In genomic region chr22:31488346-31488883, GRCh38 we compare ENCODE assay signal across 8 cellular contexts. TPM values are rescaled to one million over a fixed set of nuclear protein-coding genes. Genes with fewer than 3 reads are reported as not detected.
A peak's percentile ranks its signal among the peaks of the same experiment; 100 is the strongest.
DNase-seq lines count a peak whose midpoint lies in the region; ATAC-seq and TF ChIP-seq lines count a peak whose summit lies in the region.

No MANE protein-coding gene starts in this region.

- H3K27ac ChIP-seq in OCI-LY7 (ENCODE audit: low read depth, low read length, poor library complexity, severe bottlenecking) = peak overlapping the region; percentile 97

- H3K4me3 Mint-ChIP-seq in progenitor cell of endocrine pancreas (ENCODE audit: low read depth) = peak overlapping the region; percentile 76

- no peaks in the 10 kb centered on the region for H3K9me3 ChIP-seq in OCI-LY7 (ENCODE audit: low read length)

- H3K27me3 Mint-ChIP-seq in progenitor cell of endocrine pancreas = no peaks in the 10 kb centered on the region

- H3K4me2 ChIP-seq in OCI-LY7 (ENCODE audit: low read length) = peak overlapping the region; percentile 95

- H3K9me2 ChIP-seq in OCI-LY7 (ENCODE audit: insufficient read depth, low read length) = no peaks in the 10 kb centered on the region

- H3K4me1 ChIP-seq in OCI-LY7 (ENCODE audit: insufficient read depth, low read length, poor library complexity, severe bottlenecking) = peaks cover 36% of the 10 kb centered on the region

- H4K20me1 ChIP-seq in OCI-LY7 (ENCODE audit: insufficient read depth, low read length) = peaks cover 14% of the 10 kb centered on the region; the same call in 1 of the 2 replicates

- no peaks in the 10 kb centered on the region for H3K27me3 ChIP-seq in GM06990 (replicated peaks; ENCODE audit: control insufficient read depth, insufficient read depth, low read length)

- intact Hi-C loops in OCI-LY7 (cut with micrococcal nuclease; ENCODE audit: unreplicated experiment) = no loop called here

- no peak overlapping the region for H2AFZ ChIP-seq in OCI-LY7 (ENCODE audit: low read length)

- TSS peak; percentile 43 for BruUV-seq in OCI-LY7 (replicated peaks; lab: Mats Ljungman, UMichigan)

- H3K79me2 ChIP-seq in OCI-LY7 (ENCODE audit: insufficient read depth, low read depth, low read length) = peaks cover 43% of the 10 kb centered on the region

- H3K36me3 ChIP-seq in GM06990 (ENCODE audit: control insufficient read depth, insufficient read depth, low read length) (peaks cover 7% of the 10 kb centered on the region), OCI-LY7 (ENCODE audit: insufficient read depth, low read length) (peaks cover 39% of the 10 kb centered on the region)

- no peaks in the 10 kb centered on the region for H3K9me3 Mint-ChIP-seq in progenitor cell of endocrine pancreas (ENCODE audit: low read depth)

- peak overlapping the region; percentile 76 for H3K4me3 ChIP-seq in GM06990 (replicated peaks; ENCODE audit: low read depth, low read length)
- peak overlapping the region; percentile 79 for H3K4me3 ChIP-seq in OCI-LY7 (ENCODE audit: low read depth, low read length, poor library complexity, severe bottlenecking)
- peak overlapping the region; percentile 95 for H3K4me3 ChIP-seq in epithelial cell of esophagus (ENCODE audit: low read length)

- POLR2A ChIA-PET in OCI-LY7 (lab: Charles Lee) = interaction anchor here (0.6 to 1.2 kb wide), 2 partner anchors 80 to 142 kb away, joined by 3 read pairs; no protein-coding TSS in a partner anchor

- H3K27ac Mint-ChIP-seq in progenitor cell of endocrine pancreas = peak overlapping the region; percentile 86

- no peak for DNase-seq in GM06990 (ENCODE audit: extremely low read depth, insufficient read length)
- no peak for DNase-seq in OCI-LY7 (ENCODE audit: low spot score)
- no peak for DNase-seq in epithelial cell of esophagus (ENCODE audit: low read depth)
- no peak for DNase-seq in progenitor cell of endocrine pancreas (ENCODE audit: low spot score, unreplicated experiment)
- no peak for DNase-seq in middle frontal gyrus (ENCODE audit: extremely low spot score, low spot score)
- no peak for DNase-seq in T-helper 9 cell

- CTCF ChIA-PET in OCI-LY7 (lab: Charles Lee; ENCODE audit: unreplicated experiment) = no interaction called here

- no peak for ATAC-seq in HG03280 (IDR thresholded peaks at IDR 0.05; ENCODE audit: unreplicated experiment)
- ATAC-seq in GM21423 (IDR thresholded peaks at IDR 0.05; ENCODE audit: unreplicated experiment) = no peak

- H3K4me1 Mint-ChIP-seq in progenitor cell of endocrine pancreas (ENCODE audit: low read depth) = peaks cover 14% of the 10 kb centered on the region

- H3K36me3 Mint-ChIP-seq in progenitor cell of endocrine pancreas (ENCODE audit: insufficient read depth) = peaks cover 14% of the 10 kb centered on the region

- TF ChIP-seq CTCF in GM06990 (IDR thresholded peaks at IDR 0.05; ENCODE audit: insufficient read depth, low read length, poor library complexity, severe bottlenecking) (no peak), OCI-LY7 (conservative IDR thresholded peaks at IDR 0.05; ENCODE audit: low read length) (no peak), epithelial cell of esophagus (IDR thresholded peaks at IDR 0.05; ENCODE audit: insufficient read depth, low read depth, low read length, missing control alignments) (no peak), progenitor cell of endocrine pancreas (IDR thresholded peaks at IDR 0.05; ENCODE audit: unreplicated experiment) (no peak)

RNA-seq across cellular contexts. Expression of gene EIF4ENIF1, which starts 1.2 kb away (rescaled TPM):
- total RNA-seq in OCI-LY7 (2014; rRNA removed; shearing (Covaris generic)) = 12.5 and 18.1 TPM in 2 replicates
- total RNA-seq in OCI-LY7 (2022) (40.3 and 46.0 TPM in 2 replicates), progenitor cell of endocrine pancreas (41.0 and 46.5 TPM in 2 replicates)

RNA-seq across cellular contexts. Expression of gene SFI1, which starts 7.9 kb away (rescaled TPM):
- total RNA-seq in OCI-LY7 (2014; rRNA removed; shearing (Covaris generic)) = 72.6 and 73.3 TPM in 2 replicates
- total RNA-seq in OCI-LY7 (2022) = 132 and 145 TPM in 2 replicates
- 61.9 and 66.3 TPM in 2 replicates for total RNA-seq in progenitor cell of endocrine pancreas
